In the genomic region with DNA sequence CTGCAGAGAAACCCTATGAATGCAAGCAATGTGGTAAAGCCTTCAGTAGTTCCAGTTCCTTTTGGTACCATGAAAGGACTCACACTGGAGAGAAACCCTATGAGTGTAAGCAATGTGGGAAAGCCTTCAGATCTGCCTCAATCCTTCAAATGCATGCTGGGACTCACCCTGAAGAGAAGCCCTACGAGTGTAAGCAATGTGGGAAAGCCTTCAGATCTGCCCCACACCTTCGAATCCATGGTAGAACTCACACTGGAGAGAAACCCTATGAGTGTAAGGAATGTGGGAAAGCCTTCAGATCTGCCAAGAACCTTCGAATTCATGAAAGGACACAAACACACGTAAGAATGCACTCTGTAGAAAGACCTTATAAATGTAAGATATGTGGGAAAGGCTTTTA, we compare ENCODE assay signal across 22 cellular contexts. TPM values are rescaled to one million over a fixed set of nuclear protein-coding genes. Genes with fewer than 3 reads are reported as not detected.
A peak's percentile ranks its signal among the peaks of the same experiment; 100 is the strongest.
DNase-seq lines count a peak whose midpoint lies in the region; ATAC-seq and TF ChIP-seq lines count a peak whose summit lies in the region.
"Had no signal": no experiment of that assay in that cellular context is flagged by ENCODE, and none has a peak within 500 bp of the region (broad histone marks: within the 10 kb centered on the region; RNA-seq: fewer than 3 reads in every experiment).

No MANE protein-coding gene starts in this region.

- peaks cover 12 to 49% (median 42%) of the 10 kb centered on the region in 3 donors for H3K36me3 Mint-ChIP-seq in CD8-positive, alpha-beta memory T cell
- H3K36me3 Mint-ChIP-seq in endodermal cell (ENCODE audit: low read depth) = peaks cover 47% of the 10 kb centered on the region

- no peaks in the 10 kb centered on the region for H3K4me1 ChIP-seq in CD8-positive, alpha-beta memory T cell (ENCODE audit: insufficient read depth, low read length)
- H3K4me1 ChIP-seq in endodermal cell (ENCODE audit: control insufficient read depth, insufficient read depth, low read length) (no peaks in the 10 kb centered on the region), thoracic aorta (ENCODE audit: control insufficient read depth in 1 of 2, low read depth in 2 of 2) (no peaks in the 10 kb centered on the region)
- H3K4me1 ChIP-seq: HAP-1 had no signal

- no peak for ATAC-seq in thoracic aorta (ENCODE audit: insufficient number of reproducible peaks, low FRiP score, low read depth)
- ATAC-seq in HG02970 (IDR thresholded peaks at IDR 0.05; ENCODE audit: low FRiP score, unreplicated experiment) = no peak
- ATAC-seq: CD8-positive, alpha-beta T cell; GM23338; Panc1 had no signal

- H3K9me3 ChIP-seq in CD8-positive, alpha-beta memory T cell (ENCODE audit: low read length) = peaks cover 43% of the 10 kb centered on the region
- H3K9me3 ChIP-seq in endodermal cell (ENCODE audit: control insufficient read depth, low read length) = peaks cover 80% of the 10 kb centered on the region
- peaks cover 49% of the 10 kb centered on the region for H3K9me3 ChIP-seq in thoracic aorta

- H3K9me3 Mint-ChIP-seq in CD8-positive, alpha-beta memory T cell = peaks cover 27 to 72% (median 65%) of the 10 kb centered on the region in 5 donors
- H3K9me3 Mint-ChIP-seq in endodermal cell = peaks cover 90% of the 10 kb centered on the region

- in situ Hi-C loops in KBM-7 (cut with MboI; ENCODE audit: low pct_unique_long_range_greater_than_20kb, low sequenced_read_pairs) = no loop called here

- no peak overlapping the region for H3K27ac ChIP-seq in CD8-positive, alpha-beta memory T cell (ENCODE audit: low read depth, low read length)
- H3K27ac ChIP-seq in endodermal cell (ENCODE audit: low read depth, low read length) (no peak overlapping the region), thoracic aorta (no peak overlapping the region)

- WGBS in endodermal cell (ENCODE audit: insufficient coverage in 1 of 2, insufficient read length in 1 of 2), 2 experiments = 80 to 94% methylated on average over 4 of the region's 4 CpGs

- H3K4me3 Mint-ChIP-seq in CD8-positive, alpha-beta memory T cell = no peak overlapping the region
- H3K4me3 Mint-ChIP-seq in endodermal cell = no peak overlapping the region
- H3K4me3 Mint-ChIP-seq: CD8-positive, alpha-beta T cell; GM23338 had no signal

- POLR2A ChIA-PET in CD8-positive, alpha-beta memory T cell (lab: Charles Lee) = no interaction called here

- CTCF ChIA-PET in CD8-positive, alpha-beta memory T cell (lab: Charles Lee) = no interaction called here

- no peak overlapping the region for H3K9ac ChIP-seq in endodermal cell (ENCODE audit: extremely low read depth, low read length, poor library complexity, severe bottlenecking)

- DNase-seq in CD8-positive, alpha-beta memory T cell = no peak
- DNase-seq in KBM-7 (peak; percentile 8), endodermal cell (no peak), thoracic aorta (ENCODE audit: low spot score) (no peak), cortex of kidney (lab: John Stamatoyannopoulos, UW) (no peak), amniotic stem cell (lab: John Stamatoyannopoulos, UW) (no peak)
- DNase-seq: C1 segment of cervical spinal cord; CD8-positive, alpha-beta T cell; DMS79 treated with DMSO at 0.1 percent for 48 hours; GF-D8; NCI-H1048; NCI-H1417; NCI-H1694; NCI-H2081; NCI-H2227 treated with DMSO at 0.1 percent for 48 hours; NCI-H526 treated with DMSO at 0.1 percent for 48 hours; SHP77 treated with DMSO at 0.1 percent for 48 hours had no signal

- no peaks in the 10 kb centered on the region for H3K27me3 Mint-ChIP-seq in CD8-positive, alpha-beta memory T cell
- H3K27me3 Mint-ChIP-seq in endodermal cell (ENCODE audit: insufficient read depth) = peaks cover 2% of the 10 kb centered on the region

- H3K27ac Mint-ChIP-seq in CD8-positive, alpha-beta memory T cell = no peak overlapping the region
- H3K27ac Mint-ChIP-seq in endodermal cell = no peak overlapping the region
- H3K27ac Mint-ChIP-seq: CD8-positive, alpha-beta T cell; GM23338 had no signal

- TF ChIP-seq CTCF in endodermal cell (conservative IDR thresholded peaks at IDR 0.05) = no peak
- no peak for TF ChIP-seq CTCF in thoracic aorta (IDR thresholded peaks at IDR 0.05)

- peaks cover 0 to 2% (median 0%) of the 10 kb centered on the region in 3 donors for H3K4me1 Mint-ChIP-seq in CD8-positive, alpha-beta memory T cell
- H3K4me1 Mint-ChIP-seq in endodermal cell = no peaks in the 10 kb centered on the region
- H3K4me1 Mint-ChIP-seq: GM23338 had no signal

- no peaks in the 10 kb centered on the region for H3K27me3 ChIP-seq in CD8-positive, alpha-beta memory T cell (ENCODE audit: insufficient read depth, low read length, poor library complexity, severe bottlenecking)
- no peaks in the 10 kb centered on the region for H3K27me3 ChIP-seq in endodermal cell (ENCODE audit: control insufficient read depth, insufficient read depth, low read length, poor library complexity, severe bottlenecking)
- no peaks in the 10 kb centered on the region for H3K27me3 ChIP-seq in thoracic aorta (replicated peaks; ENCODE audit: insufficient read depth)

- peak overlapping the region; percentile 46 for H3K4me3 ChIP-seq in CD8-positive, alpha-beta memory T cell (ENCODE audit: low read length)
- H3K4me3 ChIP-seq in endodermal cell (ENCODE audit: low read length) (peak overlapping the region; percentile 62), thoracic aorta (peak overlapping the region; percentile 20)
- H3K4me3 ChIP-seq: GM23338, HAP-1 had no signal

- peaks cover 16% of the 10 kb centered on the region for H3K36me3 ChIP-seq in CD8-positive, alpha-beta memory T cell (ENCODE audit: insufficient read depth, low read length)
- H3K36me3 ChIP-seq in endodermal cell (ENCODE audit: control insufficient read depth, insufficient read depth, low read length) (peaks cover 24% of the 10 kb centered on the region), thoracic aorta (peaks cover 26% of the 10 kb centered on the region)
- H3K36me3 ChIP-seq: HAP-1 had no signal

RNA-seq across cellular contexts. Expression of a gene that starts 14.7 kb away (rescaled TPM):
- 1 to 10 TPM; 2.0 to 2.3 TPM for total RNA-seq in CD8-positive, alpha-beta memory T cell
- polyA plus RNA-seq in CD8-positive, alpha-beta memory T cell = 2.5 TPM
- total RNA-seq in endodermal cell (1 to 10 TPM; 4.4 to 5.0 TPM), thoracic aorta (1 to 10 TPM; 2.3 to 5.9 TPM)
- polyA plus RNA-seq in endodermal cell (2013, experiment 1 of 2) = 2.4 TPM
- polyA plus RNA-seq in endodermal cell (2013, experiment 2 of 2) = 2.1 TPM
- total RNA-seq: NCI-H460 had no signal

RNA-seq across cellular contexts. Expression of a gene that starts 54.6 kb away (rescaled TPM):
- 10 to 100 TPM; 10.1 to 10.8 TPM for total RNA-seq in CD8-positive, alpha-beta memory T cell
- polyA plus RNA-seq in CD8-positive, alpha-beta memory T cell = 3.3 TPM
- total RNA-seq in endodermal cell = 10 to 100 TPM; 11.6 to 19.2 TPM
- polyA plus RNA-seq in endodermal cell (2013, experiment 1 of 2) = 10.0 TPM
- 10.7 TPM for polyA plus RNA-seq in endodermal cell (2013, experiment 2 of 2)
- 10 to 100 TPM; 12.5 to 20.0 TPM for total RNA-seq in thoracic aorta

RNA-seq across cellular contexts. Expression of a gene that starts 56.0 kb away (rescaled TPM):
- total RNA-seq in CD8-positive, alpha-beta memory T cell = under 1 TPM; 0.35 to 0.58 TPM
- 3.2 TPM for polyA plus RNA-seq in CD8-positive, alpha-beta memory T cell
- 1 to 10 TPM; 3.9 to 7.9 TPM for total RNA-seq in endodermal cell
- 3.6 TPM for polyA plus RNA-seq in endodermal cell (2013, experiment 1 of 2)
- 4.1 TPM for polyA plus RNA-seq in endodermal cell (2013, experiment 2 of 2)
- total RNA-seq in thoracic aorta = 1 to 10 TPM; 6.6 to 7.0 TPM
- total RNA-seq: NCI-H460 had no signal
